In the genomic region with DNA sequence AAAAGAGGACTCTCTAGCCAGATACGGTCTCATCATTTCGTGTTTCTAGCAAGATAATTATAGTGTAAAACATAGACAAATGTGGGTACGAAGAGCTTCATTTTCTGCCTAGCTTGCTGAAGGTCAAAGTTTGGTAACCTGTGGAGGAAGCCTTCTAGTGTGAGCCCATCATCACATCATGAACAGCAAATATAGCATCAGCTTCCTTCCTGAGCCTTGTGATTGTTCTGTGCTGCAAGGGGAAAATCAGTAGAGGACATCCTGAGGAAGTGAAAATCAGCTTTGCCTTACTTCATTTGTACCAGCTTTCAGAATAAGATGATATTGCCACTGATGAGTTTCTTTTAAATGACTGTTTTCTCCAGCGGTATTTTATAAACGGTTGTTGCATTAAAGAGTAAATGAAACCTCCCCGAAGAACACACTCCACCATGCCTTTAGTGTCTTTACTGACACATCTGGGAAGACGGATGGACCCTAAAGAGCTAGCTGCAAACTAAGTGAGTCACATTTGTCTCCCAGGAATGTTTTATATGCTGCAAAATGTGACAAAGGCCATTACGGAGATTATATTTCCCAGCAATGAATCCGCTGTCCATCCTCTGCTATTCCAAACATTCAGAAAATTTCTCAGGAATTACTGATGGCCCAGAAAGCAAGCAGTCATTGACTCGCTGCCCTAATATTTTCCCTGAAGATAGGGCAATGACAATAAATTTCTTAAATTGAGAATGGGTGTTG, we compare ENCODE assay signal across 28 cellular contexts.
A peak's percentile ranks its signal among the peaks of the same experiment; 100 is the strongest.
DNase-seq lines count a peak whose midpoint lies in the region; ATAC-seq and TF ChIP-seq lines count a peak whose summit lies in the region.
"Had no signal": no experiment of that assay in that cellular context is flagged by ENCODE, and none has a peak within 500 bp of the region (broad histone marks: within the 10 kb centered on the region; RNA-seq: fewer than 3 reads in every experiment).

No MANE protein-coding gene starts in this region.

- intact Hi-C loops in right cardiac atrium (cut with DNase I), result no loop called here
- intact Hi-C loops in cardiac septum (cut with DNase I), result no loop called here
- intact Hi-C loops in gastrocnemius medialis (cut with DNase I; ENCODE audit: low total_unique reads), result no loop called here

- H3K36me3 ChIP-seq in subcutaneous abdominal adipose tissue (ENCODE audit: control insufficient read depth in 5 of 5, insufficient read depth in 5 of 5, low read length in 5 of 5), result no peaks in the 10 kb centered on the region
- no peaks in the 10 kb centered on the region for H3K36me3 ChIP-seq in gastrocnemius medialis
- H3K36me3 ChIP-seq: breast epithelium, thoracic aorta had no signal

- ATAC-seq in right cardiac atrium, result peak; percentile 66 to 73
- no peak for ATAC-seq in gastrocnemius medialis
- no peak for ATAC-seq in HG02759 (IDR thresholded peaks at IDR 0.05; ENCODE audit: unreplicated experiment)
- ATAC-seq: left ventricle myocardium superior; naive thymus-derived CD8-positive, alpha-beta T cell; psoas muscle had no signal

- no peaks in the 10 kb centered on the region for H3K27me3 ChIP-seq in right cardiac atrium (ENCODE audit: control insufficient read depth, insufficient read depth)
- no peaks in the 10 kb centered on the region for H3K27me3 ChIP-seq in subcutaneous abdominal adipose tissue (ENCODE audit: control insufficient read depth in 5 of 5, insufficient read depth in 4 of 5, low read length in 5 of 5)
- H3K27me3 ChIP-seq in gastrocnemius medialis, result no peaks in the 10 kb centered on the region
- H3K27me3 ChIP-seq: breast epithelium had no signal

- no peak for TF ChIP-seq CTCF in WI38 (IDR thresholded peaks at IDR 0.05; ENCODE audit: low read depth, low read length)
- TF ChIP-seq CTCF in gastrocnemius medialis (IDR thresholded peaks at IDR 0.05 in 4 of 5, conservative IDR thresholded peaks at IDR 0.05 in 1 of 5), result no peak

- H3K4me3 ChIP-seq in right cardiac atrium (ENCODE audit: low read length) (no peak overlapping the region), WI38 (ENCODE audit: low read depth, low read length) (0 out of 2 replicates have a peak overlapping the region, but pooled peaks have one; percentile 15), subcutaneous abdominal adipose tissue (ENCODE audit: low read depth in 1 of 5, low read length in 5 of 5) (peak overlapping the region in 3 of 5 donors; percentile 10 to 24 (median 22)), gastrocnemius medialis (no peak overlapping the region)
- H3K4me3 ChIP-seq: breast epithelium, psoas muscle, thoracic aorta had no signal

- H3K27ac ChIP-seq in right cardiac atrium (ENCODE audit: low read length) (no peak overlapping the region), subcutaneous abdominal adipose tissue (ENCODE audit: low read depth, low read length) (no peak overlapping the region), gastrocnemius medialis (no peak overlapping the region)
- H3K27ac ChIP-seq: breast epithelium, epithelial cell of prostate, psoas muscle, thoracic aorta had no signal

- H3K9me3 ChIP-seq in right cardiac atrium (ENCODE audit: control insufficient read depth, low read length) (no peaks in the 10 kb centered on the region), subcutaneous abdominal adipose tissue (ENCODE audit: control insufficient read depth in 5 of 5, low read length in 5 of 5) (no peaks in the 10 kb centered on the region), gastrocnemius medialis (no peaks in the 10 kb centered on the region)
- H3K9me3 ChIP-seq: breast epithelium, psoas muscle, thoracic aorta had no signal

- peak overlapping the region in 1 of 5 donors; percentile 25 for H3K9ac ChIP-seq in subcutaneous abdominal adipose tissue (ENCODE audit: low read length in 5 of 5)

- DNase-seq in right cardiac atrium, result no peak
- DNase-seq in cardiac septum (ENCODE audit: low spot score), result no peak
- DNase-seq in lung microvascular endothelial cell (ENCODE audit: low read depth in 2 of 2), result peak; percentile 75 to 76
- DNase-seq in gastrocnemius medialis, result no peak
- DNase-seq in NCI-H2029 (lab: John Stamatoyannopoulos, UW), result no peak
- DNase-seq: activated B cell treated with CpG ODN at 0.5 μM for 24 hours; activated CD4-positive, alpha-beta T cell treated with anti-CD3 and anti-CD28 coated beads, Interleukin-2, amount 50 U/mL, for 1 hour; activated effector memory CD4-positive, alpha-beta T cell treated with Interleukin-2 at 50 U/mL for 16 hours; activated T-cell treated with anti-CD3 and anti-CD28 coated beads, Interleukin-2, amount 50 U/mL, for 1 hour; Calu3; CD4-positive, CD25-positive, alpha-beta regulatory T cell; DND-41; GOT3; KG1; left ventricle myocardium superior; midbrain; MM.1S; naive thymus-derived CD8-positive, alpha-beta T cell; NCI-H1930; NCI-H345; psoas muscle; T1000 had no signal

- TF ChIP-seq POLR2A in gastrocnemius medialis (IDR thresholded peaks at IDR 0.05), result no peak

- in situ Hi-C loops in gastrocnemius medialis (cut with MboI; ENCODE audit: low sequenced_read_pairs in 4 of 4), result no loop called here

- WGBS in right cardiac atrium, result 59% methylated on average over 10 of the region's 10 CpGs

- H3K4me1 ChIP-seq in right cardiac atrium (ENCODE audit: control insufficient read depth, insufficient read depth, low read length) (no peaks in the 10 kb centered on the region), subcutaneous abdominal adipose tissue (ENCODE audit: control insufficient read depth in 5 of 5, insufficient read depth in 5 of 5, low read length in 5 of 5) (peaks cover 2 to 20% (median 17%) of the 10 kb centered on the region in 5 donors), gastrocnemius medialis (no peaks in the 10 kb centered on the region)
- H3K4me1 ChIP-seq: breast epithelium, psoas muscle had no signal

Comparison
In these comparisons a context has a peak if more than half of its experiments do, and no peak if none do; other contexts are left out.
1. ATAC-seq: peak in right cardiac atrium (2 of 2); none in gastrocnemius medialis (0 of 2) and HG02759 (single experiment).
2. DNase-seq: peak in lung microvascular endothelial cell (2 of 2); none in right cardiac atrium (0 of 3), cardiac septum (single experiment), gastrocnemius medialis (0 of 2) and NCI-H2029 (single experiment).
3. H3K4me3 ChIP-seq: peak in WI38 (single experiment) and subcutaneous abdominal adipose tissue (3 of 5); none in right cardiac atrium (single experiment) and gastrocnemius medialis (0 of 4).